In genomic region chr22:44404341-44405020, GRCh38 we compare ENCODE assay signal across 14 cellular contexts.
"Had no signal": no experiment of that assay in that cellular context is flagged by ENCODE, and none has a peak within 500 bp of the region (broad histone marks: within the 10 kb centered on the region; RNA-seq: fewer than 3 reads in every experiment).

No MANE protein-coding gene starts in this region.

- H3K27ac Mint-ChIP-seq: activated naive CD8-positive, alpha-beta T cell; naive thymus-derived CD4-positive, alpha-beta T cell had no signal

- H3K27ac ChIP-seq: brain microvascular endothelial cell, psoas muscle, testis had no signal

- H3K9me3 Mint-ChIP-seq: naive thymus-derived CD4-positive, alpha-beta T cell; stimulated activated naive CD8-positive, alpha-beta T cell treated with anti-CD3 and anti-CD28 coated beads, Interleukin-15, amount 100 ng/mL, for 72 hours had no signal

- H3K36me3 ChIP-seq: brain microvascular endothelial cell had no signal

- H3K9me3 ChIP-seq: psoas muscle, testis had no signal

- ATAC-seq: esophagus mucosa; naive thymus-derived CD4-positive, alpha-beta T cell; psoas muscle; stimulated activated naive CD8-positive, alpha-beta T cell treated with anti-CD3 and anti-CD28 coated beads, Interleukin-15, amount 100 ng/mL, for 72 hours; T-helper 17 cell had no signal

- FAIRE-seq: TTC549 had no signal

- H3K4me3 Mint-ChIP-seq: activated naive CD8-positive, alpha-beta T cell; naive thymus-derived CD4-positive, alpha-beta T cell; stimulated activated naive CD8-positive, alpha-beta T cell treated with anti-CD3 and anti-CD28 coated beads, Interleukin-15, amount 100 ng/mL, for 72 hours; T-helper 17 cell had no signal

- H3K36me3 Mint-ChIP-seq: activated naive CD8-positive, alpha-beta T cell; naive thymus-derived CD4-positive, alpha-beta T cell had no signal

- DNase-seq: activated CD4-positive, alpha-beta T cell treated with anti-CD3 and anti-CD28 coated beads, Interleukin-2, amount 50 U/mL, for 4 hours; activated T-cell treated with anti-CD3 and anti-CD28 coated beads, Interleukin-2, amount 50 U/mL, for 1 hour; amygdala; brain microvascular endothelial cell; hippocampal formation; naive thymus-derived CD4-positive, alpha-beta T cell; stimulated activated CD4-positive, alpha-beta T cell treated with anti-CD3 and anti-CD28 coated beads, Interleukin-4, amount 100 ng/mL, for 1 hour; stimulated activated naive CD8-positive, alpha-beta T cell treated with anti-CD3 and anti-CD28 coated beads, Interleukin-15, amount 100 ng/mL, for 72 hours; T-helper 17 cell; testis had no signal

- H3K27me3 ChIP-seq: testis had no signal

- H3K4me1 Mint-ChIP-seq: naive thymus-derived CD4-positive, alpha-beta T cell; stimulated activated naive CD8-positive, alpha-beta T cell treated with anti-CD3 and anti-CD28 coated beads, Interleukin-15, amount 100 ng/mL, for 72 hours had no signal

- H3K4me3 ChIP-seq: psoas muscle, testis had no signal

- H3K4me1 ChIP-seq: psoas muscle had no signal

- H3K27me3 Mint-ChIP-seq: stimulated activated naive CD8-positive, alpha-beta T cell treated with anti-CD3 and anti-CD28 coated beads, Interleukin-15, amount 100 ng/mL, for 72 hours had no signal
